8 cellular contexts compared by ENCODE assay signal in the genomic region with DNA sequence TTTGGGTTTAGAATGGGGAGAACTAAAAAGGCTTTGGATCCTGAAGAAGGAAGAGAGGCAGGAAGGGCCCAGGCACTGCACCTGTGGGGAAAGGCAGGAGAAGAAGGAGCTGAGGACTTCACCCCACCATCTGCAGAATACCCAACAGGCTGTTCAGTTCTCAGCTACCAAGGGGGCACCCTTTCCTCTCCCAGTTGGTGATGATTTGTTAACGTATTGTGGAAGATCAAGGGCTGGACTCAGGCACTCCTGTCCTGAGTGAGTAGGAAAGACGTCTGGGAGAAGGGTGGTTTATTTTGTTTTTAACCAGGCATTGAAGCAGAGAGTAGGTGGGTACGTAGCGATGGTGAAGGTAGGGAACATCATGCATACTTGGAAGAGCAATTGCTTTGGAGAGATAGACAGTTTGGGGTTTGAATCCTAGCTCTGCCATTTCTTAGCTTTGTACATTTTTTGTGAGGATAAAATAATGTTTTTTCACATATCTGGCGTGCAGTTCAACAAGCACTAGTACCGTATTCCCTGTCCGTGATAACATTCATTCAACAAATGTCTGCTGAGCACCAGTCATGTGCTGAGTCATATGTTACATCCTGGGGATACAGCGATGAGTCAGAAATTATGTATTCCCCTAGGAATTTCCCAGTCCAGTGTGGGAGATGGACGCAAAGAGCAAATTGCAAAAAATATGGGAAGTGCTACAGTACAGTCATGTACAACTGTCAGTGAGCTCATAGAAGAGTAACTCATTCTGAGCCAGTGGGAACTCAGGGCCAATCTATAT. TPM values are rescaled to one million over a fixed set of nuclear protein-coding genes. Genes with fewer than 3 reads are reported as not detected.
DNase-seq lines count a peak whose midpoint lies in the region; ATAC-seq and TF ChIP-seq lines count a peak whose summit lies in the region.

No MANE protein-coding gene starts in this region.

- peak overlapping the region in 1 of 3 donors; percentile 20 for H3K4me3 ChIP-seq in breast epithelium
- H3K4me3 ChIP-seq in upper lobe of left lung, result no peak overlapping the region

- no peak for ATAC-seq in activated T-cell treated with anti-CD3 and anti-CD28 coated beads, Interleukin-2, amount 50 U/mL, for 72 hours (replicated peaks in 1 of 2)
- ATAC-seq in upper lobe of left lung (ENCODE audit: low FRiP score in 2 of 2), result peak; percentile 31 to 71

- peaks cover 42% of the 10 kb centered on the region for H3K4me1 Mint-ChIP-seq in activated T-cell treated with anti-CD3 and anti-CD28 coated beads, Interleukin-2, amount 50 U/mL, for 72 hours (ENCODE audit: low read depth)

- H3K36me3 Mint-ChIP-seq in activated T-cell treated with anti-CD3 and anti-CD28 coated beads, Interleukin-2, amount 50 U/mL, for 72 hours (ENCODE audit: insufficient read depth in 2 of 2), result peaks cover 1 to 2% of the 10 kb centered on the region in 2 donors

- 69 to 78% methylated on average over 9 of the region's 9 CpGs for WGBS in upper lobe of left lung, 2 donors

- no peak for DNase-seq in activated T-cell treated with anti-CD3 and anti-CD28 coated beads, Interleukin-2, amount 50 U/mL, for 72 hours
- DNase-seq in activated T-cell treated with anti-CD3 and anti-CD28 coated beads, Interleukin-2, amount 50 U/mL, for 48 hours, result no peak
- DNase-seq in breast epithelium (ENCODE audit: low spot score in 2 of 2) (no peak), upper lobe of left lung (no peak), GOT3 (lab: John Stamatoyannopoulos, UW) (no peak), NCI-H510A (lab: John Stamatoyannopoulos, UW) (no peak), NCI-H1930 (lab: John Stamatoyannopoulos, UW) (no peak)

- H3K36me3 ChIP-seq in breast epithelium (no peaks in the 10 kb centered on the region), upper lobe of left lung (no peaks in the 10 kb centered on the region)

- H3K27me3 Mint-ChIP-seq in activated T-cell treated with anti-CD3 and anti-CD28 coated beads, Interleukin-2, amount 50 U/mL, for 72 hours (ENCODE audit: low read depth), result no peaks in the 10 kb centered on the region

- peak overlapping the region; percentile 2 for H3K27ac Mint-ChIP-seq in activated T-cell treated with anti-CD3 and anti-CD28 coated beads, Interleukin-2, amount 50 U/mL, for 72 hours

- no peak overlapping the region for H3K4me3 Mint-ChIP-seq in activated T-cell treated with anti-CD3 and anti-CD28 coated beads, Interleukin-2, amount 50 U/mL, for 72 hours

- H3K27ac ChIP-seq in breast epithelium (peak overlapping the region; percentile 73 to 96), layer of hippocampus (ENCODE audit: low read depth, low read length) (peak overlapping the region; percentile 22), upper lobe of left lung (peak overlapping the region; percentile 25 to 93 (median 58))

- intact Hi-C loops in breast epithelium (cut with DNase I; ENCODE audit: low total_unique reads), result no loop called here

- H3K27me3 ChIP-seq in breast epithelium (no peaks in the 10 kb centered on the region), layer of hippocampus (ENCODE audit: control insufficient read depth, insufficient read depth, low read length) (no peaks in the 10 kb centered on the region), upper lobe of left lung (no peaks in the 10 kb centered on the region)

- peak in 2 of 4 donors; percentile 15 to 51 for TF ChIP-seq EP300 in upper lobe of left lung (IDR thresholded peaks at IDR 0.05)

- H3K4me1 ChIP-seq in breast epithelium, result no peaks in the 10 kb centered on the region
- peaks cover 14 to 30% (median 24%) of the 10 kb centered on the region in 4 donors for H3K4me1 ChIP-seq in upper lobe of left lung

- TF ChIP-seq CTCF in breast epithelium (IDR thresholded peaks at IDR 0.05), result no peak
- no peak for TF ChIP-seq CTCF in upper lobe of left lung (IDR thresholded peaks at IDR 0.05)

- no peaks in the 10 kb centered on the region for H3K9me3 Mint-ChIP-seq in activated T-cell treated with anti-CD3 and anti-CD28 coated beads, Interleukin-2, amount 50 U/mL, for 72 hours

- TF ChIP-seq POLR2A in breast epithelium (IDR thresholded peaks at IDR 0.05), result no peak
- TF ChIP-seq POLR2A in upper lobe of left lung (IDR thresholded peaks at IDR 0.05), result no peak

- H3K9me3 ChIP-seq in breast epithelium, result no peaks in the 10 kb centered on the region
- no peaks in the 10 kb centered on the region for H3K9me3 ChIP-seq in upper lobe of left lung

RNA-seq across cellular contexts. Expression of a gene that starts 2.1 kb away (rescaled TPM):
- 10 to 100 TPM; 15.1 to 15.9 TPM for total RNA-seq in activated T-cell treated with anti-CD3 and anti-CD28 coated beads, Interleukin-2, amount 50 U/mL, for 72 hours
- total RNA-seq in breast epithelium (10 to 100 TPM; 13.0 to 23.9 (median 18.0) TPM), upper lobe of left lung (10 to 100 TPM; 13.6 to 28.3 (median 23.0) TPM)

RNA-seq across cellular contexts. Expression of a gene that starts 43.9 kb away (rescaled TPM):
- total RNA-seq in activated T-cell treated with anti-CD3 and anti-CD28 coated beads, Interleukin-2, amount 50 U/mL, for 72 hours, result under 1 TPM; 0.19 to 0.50 TPM
- under 1 TPM; 0.29 to 0.66 (median 0.32) TPM for total RNA-seq in breast epithelium
- under 1 TPM in 4 of 6 donors, not detected in 2; 0.11 to 0.30 (median 0.18) TPM for total RNA-seq in upper lobe of left lung

Comparison
In these comparisons a context has a peak if more than half of its experiments do, and no peak if none do; other contexts are left out.
1. ATAC-seq: peak in upper lobe of left lung (2 of 2); none in activated T-cell treated with anti-CD3 and anti-CD28 coated beads, Interleukin-2, amount 50 U/mL, for 72 hours (0 of 2).
2. H3K27ac ChIP-seq: peak in every context shown above with its lines; median percentile 84 in breast epithelium; 58 in upper lobe of left lung; 22 in layer of hippocampus.